Comparison of ENCODE assay signal across 17 cellular contexts in the genomic region with DNA sequence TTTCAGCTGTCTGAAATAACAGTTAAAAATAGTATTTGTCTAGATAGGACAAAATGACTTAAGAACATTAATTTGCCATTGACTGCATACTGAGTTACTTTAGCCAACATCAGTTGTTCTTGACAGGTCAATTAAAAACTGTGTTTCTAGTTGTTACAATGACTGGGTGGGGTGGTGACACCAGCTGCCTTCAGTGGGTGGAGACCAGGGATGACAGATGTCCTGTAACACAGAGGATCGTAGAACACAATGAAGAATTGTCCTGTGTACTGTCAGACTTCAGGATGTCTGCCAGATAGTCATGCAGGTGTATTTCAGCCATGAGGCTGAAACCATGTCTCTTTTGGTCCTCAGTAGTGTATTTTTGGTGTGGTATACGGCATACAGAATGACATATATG. TPM values are rescaled to one million over a fixed set of nuclear protein-coding genes. Genes with fewer than 3 reads are reported as not detected.
DNase-seq lines count a peak whose midpoint lies in the region; ATAC-seq and TF ChIP-seq lines count a peak whose summit lies in the region.
"Had no signal": no experiment of that assay in that cellular context is flagged by ENCODE, and none has a peak within 500 bp of the region (broad histone marks: within the 10 kb centered on the region; RNA-seq: fewer than 3 reads in every experiment).

No MANE protein-coding gene starts in this region.

- no peak overlapping the region for H3K4me3 ChIP-seq in right cardiac atrium (ENCODE audit: low read length)
- no peak overlapping the region for H3K4me3 ChIP-seq in colonic mucosa
- H3K4me3 ChIP-seq in uterus, result no peak overlapping the region
- H3K4me3 ChIP-seq: GM23338 had no signal

- H3K27ac ChIP-seq in right cardiac atrium (ENCODE audit: low read length), result no peak overlapping the region
- H3K27ac ChIP-seq in colonic mucosa, result no peak overlapping the region
- H3K27ac ChIP-seq in uterus, result peak overlapping the region; percentile 40 to 63
- H3K27ac ChIP-seq: C4-2B had no signal

- no peak overlapping the region for H3K9ac ChIP-seq in colonic mucosa (ENCODE audit: low read depth in 2 of 2, low read length in 2 of 2)

- H3K9me3 ChIP-seq in right cardiac atrium (ENCODE audit: control insufficient read depth, low read length) (no peaks in the 10 kb centered on the region), colonic mucosa (no peaks in the 10 kb centered on the region), uterus (no peaks in the 10 kb centered on the region)

- H3K36me3 ChIP-seq in colonic mucosa, result no peaks in the 10 kb centered on the region
- H3K36me3 ChIP-seq in uterus, result no peaks in the 10 kb centered on the region

- TF ChIP-seq CTCF in colonic mucosa (IDR thresholded peaks at IDR 0.05) (no peak), uterus (IDR thresholded peaks at IDR 0.05) (no peak)

- H3K27me3 ChIP-seq in right cardiac atrium (ENCODE audit: control insufficient read depth, insufficient read depth) (no peaks in the 10 kb centered on the region), colonic mucosa (no peaks in the 10 kb centered on the region), uterus (no peaks in the 10 kb centered on the region)

- intact Hi-C loops in left ventricle myocardium superior (cut with micrococcal nuclease), result no loop called here
- intact Hi-C loops in right cardiac atrium (cut with DNase I), result no loop called here
- intact Hi-C loops in colonic mucosa (cut with DNase I), result no loop called here
- intact Hi-C loops in uterus (cut with DNase I; ENCODE audit: low total_unique reads), result no loop called here

- ATAC-seq in left ventricle myocardium superior (peak; percentile 63), right cardiac atrium (no peak), GM19455 (IDR thresholded peaks at IDR 0.05; ENCODE audit: unreplicated experiment) (no peak), GM18511 (IDR thresholded peaks at IDR 0.05; ENCODE audit: unreplicated experiment) (no peak)
- ATAC-seq: GM23338, Panc1 had no signal

- 76% methylated on average over 2 of the region's 2 CpGs for WGBS in right cardiac atrium

- TF ChIP-seq POLR2A in uterus (IDR thresholded peaks at IDR 0.05), result no peak

- H3K4me1 ChIP-seq in right cardiac atrium (ENCODE audit: control insufficient read depth, insufficient read depth, low read length) (peaks cover 1% of the 10 kb centered on the region), colonic mucosa (no peaks in the 10 kb centered on the region), uterus (peaks cover 0 to 4% of the 10 kb centered on the region in 2 donors)

- no peak for DNase-seq in left ventricle myocardium superior
- no peak for DNase-seq in right cardiac atrium
- peak; percentile 22 for DNase-seq in colonic mucosa
- peak; percentile 76 for DNase-seq in myocyte (ENCODE audit: low read depth)
- DNase-seq in uterus, result no peak
- no peak for DNase-seq in H4 (ENCODE audit: low spot score)
- DNase-seq: AML-193, KBM-7, NCI-H1105 treated with DMSO at 0.1 percent for 48 hours, NCI-H1694 treated with DMSO at 0.1 percent for 48 hours, NCI-H2107, NCI-H226 had no signal

RNA-seq across cellular contexts. Expression of a gene that starts 24.4 kb away (rescaled TPM):
- total RNA-seq in left ventricle myocardium superior, result 13.8 TPM
- total RNA-seq in right cardiac atrium, result 10 to 100 TPM; 11.8 to 18.8 (median 16.4) TPM
- 11.8 TPM for polyA plus RNA-seq in right cardiac atrium
- 10 to 100 TPM; 15.1 to 20.3 TPM for total RNA-seq in colonic mucosa
- 45.3 and 47.0 TPM in 2 replicates for total RNA-seq in myocyte
- polyA plus RNA-seq in myocyte (2012), result 13.5 TPM
- total RNA-seq in uterus, result 10 to 100 TPM in 3 of 4 donors, 1 to 10 TPM in 1; 7.9 to 48.3 (median 14.7) TPM
- 34.9 and 36.2 TPM in 2 replicates for total RNA-seq in H4 (2014; rRNA removed; shearing (Covaris generic))

Comparison
In these comparisons a context has a peak if more than half of its experiments do, and no peak if none do; other contexts are left out.
1. DNase-seq: peak in colonic mucosa (single experiment) and myocyte (single experiment); none in left ventricle myocardium superior (single experiment), right cardiac atrium (0 of 3), uterus (0 of 2) and H4 (single experiment).
2. H3K27ac ChIP-seq: peak in uterus (2 of 2); none in right cardiac atrium (single experiment) and colonic mucosa (single experiment).